ENCODE assay signal across 18 cellular contexts in genomic region chr6:71544028-71544427, GRCh38.
DNase-seq lines count a peak whose midpoint lies in the region; ATAC-seq and TF ChIP-seq lines count a peak whose summit lies in the region.
"Had no signal": no experiment of that assay in that cellular context is flagged by ENCODE, and none has a peak within 500 bp of the region (broad histone marks: within the 10 kb centered on the region; RNA-seq: fewer than 3 reads in every experiment).

No MANE protein-coding gene starts in this region.

- TF ChIP-seq CTCF in brain microvascular endothelial cell (IDR thresholded peaks at IDR 0.05; ENCODE audit: low read depth, low read length, missing control alignments) (no peak), breast epithelium (IDR thresholded peaks at IDR 0.05) (no peak)

- ATAC-seq in HG03565 (IDR thresholded peaks at IDR 0.05; ENCODE audit: unreplicated experiment) = no peak
- ATAC-seq: Right ventricle myocardium inferior had no signal

- H3K36me3 Mint-ChIP-seq in activated naive CD4-positive, alpha-beta T cell treated with anti-CD3 and anti-CD28 coated beads for 36 hours (ENCODE audit: low read depth) = no peaks in the 10 kb centered on the region
- H3K36me3 Mint-ChIP-seq: activated naive CD4-positive, alpha-beta T cell treated with anti-CD3 and anti-CD28 coated beads, Interleukin-2, amount 10 ng/mL, durations not matched to agents 7 days and 5 days had no signal

- no peaks in the 10 kb centered on the region for H3K27me3 Mint-ChIP-seq in activated naive CD4-positive, alpha-beta T cell treated with anti-CD3 and anti-CD28 coated beads for 36 hours (ENCODE audit: low read depth)
- H3K27me3 Mint-ChIP-seq: activated naive CD4-positive, alpha-beta T cell treated with anti-CD3 and anti-CD28 coated beads, Interleukin-2, amount 10 ng/mL, durations not matched to agents 7 days and 5 days had no signal

- H3K27ac ChIP-seq in ACC112 (ENCODE audit: low read depth, low read length) (no peak overlapping the region), brain microvascular endothelial cell (no peak overlapping the region), breast epithelium (no peak overlapping the region)
- H3K27ac ChIP-seq: parathyroid adenoma, stomach had no signal

- no peak overlapping the region for H3K27ac Mint-ChIP-seq in activated naive CD4-positive, alpha-beta T cell treated with anti-CD3 and anti-CD28 coated beads for 36 hours
- H3K27ac Mint-ChIP-seq: activated naive CD4-positive, alpha-beta T cell treated with anti-CD3 and anti-CD28 coated beads, Interleukin-2, amount 10 ng/mL, durations not matched to agents 7 days and 5 days had no signal

- no peaks in the 10 kb centered on the region for H3K9me3 Mint-ChIP-seq in activated naive CD4-positive, alpha-beta T cell treated with anti-CD3 and anti-CD28 coated beads for 36 hours
- H3K9me3 Mint-ChIP-seq: activated naive CD4-positive, alpha-beta T cell treated with anti-CD3 and anti-CD28 coated beads, Interleukin-2, amount 10 ng/mL, durations not matched to agents 7 days and 5 days had no signal

- H3K79me2 ChIP-seq in ACC112 (ENCODE audit: control insufficient read depth, insufficient read depth, low read length, unreplicated experiment) = no peaks in the 10 kb centered on the region
- H3K79me2 ChIP-seq: parathyroid adenoma had no signal

- no peaks in the 10 kb centered on the region for H3K4me1 Mint-ChIP-seq in activated naive CD4-positive, alpha-beta T cell treated with anti-CD3 and anti-CD28 coated beads for 36 hours (ENCODE audit: low read depth)
- H3K4me1 Mint-ChIP-seq: activated naive CD4-positive, alpha-beta T cell treated with anti-CD3 and anti-CD28 coated beads, Interleukin-2, amount 10 ng/mL, durations not matched to agents 7 days and 5 days had no signal

- peaks cover 0 to 3% of the 10 kb centered on the region in 2 donors for H3K9me3 ChIP-seq in breast epithelium

- no peak for TF ChIP-seq POLR2A in breast epithelium (IDR thresholded peaks at IDR 0.05)

- no peak overlapping the region; the same call in 1 of the 2 replicates for H3K4me3 ChIP-seq in ACC112 (ENCODE audit: low read depth, low read length)
- H3K4me3 ChIP-seq in brain microvascular endothelial cell (ENCODE audit: low read depth, low read length) = no peak overlapping the region
- no peak overlapping the region for H3K4me3 ChIP-seq in breast epithelium
- H3K4me3 ChIP-seq: stomach had no signal

- CTCF ChIA-PET in activated naive CD4-positive, alpha-beta T cell treated with anti-CD3 and anti-CD28 coated beads for 36 hours (lab: Charles Lee) = no interaction called here

- peak; percentile 65 for DNase-seq in HS-27A (ENCODE audit: low read depth)
- DNase-seq in brain microvascular endothelial cell = peak; percentile 45
- DNase-seq in kidney tubule cell (ENCODE audit: low spot score) = peak; percentile 64
- DNase-seq in SIG-M5 treated with dmso at 0.1 percent for 504 hours (lab: John Stamatoyannopoulos, UW; ENCODE audit: unreplicated experiment) = no peak
- no peak for DNase-seq in breast epithelium (ENCODE audit: low spot score in 2 of 2)
- no peak for DNase-seq in activated naive CD4-positive, alpha-beta T cell treated with anti-CD3 and anti-CD28 coated beads for 36 hours
- DNase-seq: 8988T; activated CD4-positive, alpha-beta T cell treated with anti-CD3 and anti-CD28 coated beads for 4 hours; activated naive CD4-positive, alpha-beta T cell treated with anti-CD3 and anti-CD28 coated beads, Interleukin-2, amount 10 ng/mL, durations not matched to agents 7 days and 5 days; effector memory CD4-positive, alpha-beta T cell; islet precursor cell; NCI-H2107; stimulated activated CD4-positive, alpha-beta T cell treated with anti-CD3 and anti-CD28 coated beads, Interleukin-12 subunit alpha, Interleukin-12 subunit beta, amount 100 ng/mL, for 4 hours; stomach had no signal

- H3K4me3 Mint-ChIP-seq in activated naive CD4-positive, alpha-beta T cell treated with anti-CD3 and anti-CD28 coated beads for 36 hours = no peak overlapping the region
- H3K4me3 Mint-ChIP-seq: activated naive CD4-positive, alpha-beta T cell treated with anti-CD3 and anti-CD28 coated beads, Interleukin-2, amount 10 ng/mL, durations not matched to agents 7 days and 5 days had no signal

- no peaks in the 10 kb centered on the region for H3K27me3 ChIP-seq in ACC112 (ENCODE audit: insufficient read depth, low read length)
- no peaks in the 10 kb centered on the region for H3K27me3 ChIP-seq in brain microvascular endothelial cell (replicated peaks)
- no peaks in the 10 kb centered on the region for H3K27me3 ChIP-seq in breast epithelium
- H3K27me3 ChIP-seq: stomach had no signal

- in situ Hi-C loops in brain microvascular endothelial cell (cut with HindIII; ENCODE audit: low pct_ligation_motif_present, low sequenced_read_pairs) = no loop called here

- peaks cover 9% of the 10 kb centered on the region for H3K4me1 ChIP-seq in ACC112 (ENCODE audit: control insufficient read depth, insufficient read depth, low read length, unreplicated experiment)
- no peaks in the 10 kb centered on the region for H3K4me1 ChIP-seq in breast epithelium
- H3K4me1 ChIP-seq: parathyroid adenoma, stomach had no signal

- intact Hi-C loops in breast epithelium (cut with DNase I; ENCODE audit: low total_unique reads) = no loop called here
- intact Hi-C loops in activated naive CD4-positive, alpha-beta T cell treated with anti-CD3 and anti-CD28 coated beads for 36 hours (cut with micrococcal nuclease) = no loop called here

- H3K36me3 ChIP-seq in ACC112 (ENCODE audit: insufficient read depth, low read length) = no peaks in the 10 kb centered on the region
- no peaks in the 10 kb centered on the region for H3K36me3 ChIP-seq in brain microvascular endothelial cell (replicated peaks)
- no peaks in the 10 kb centered on the region for H3K36me3 ChIP-seq in breast epithelium
- H3K36me3 ChIP-seq: stomach had no signal

- H2AFZ ChIP-seq in ACC112 (ENCODE audit: low read length, unreplicated experiment) = peak overlapping the region; percentile 11
- H2AFZ ChIP-seq: parathyroid adenoma had no signal

Comparison
In these comparisons a context has a peak if more than half of its experiments do, and no peak if none do; other contexts are left out.
1. DNase-seq: peak in HS-27A (single experiment), brain microvascular endothelial cell (single experiment) and kidney tubule cell (single experiment); none in SIG-M5 treated with dmso at 0.1 percent for 504 hours (single experiment), breast epithelium (0 of 2) and activated naive CD4-positive, alpha-beta T cell treated with anti-CD3 and anti-CD28 coated beads for 36 hours (single experiment).